In the genomic region with DNA sequence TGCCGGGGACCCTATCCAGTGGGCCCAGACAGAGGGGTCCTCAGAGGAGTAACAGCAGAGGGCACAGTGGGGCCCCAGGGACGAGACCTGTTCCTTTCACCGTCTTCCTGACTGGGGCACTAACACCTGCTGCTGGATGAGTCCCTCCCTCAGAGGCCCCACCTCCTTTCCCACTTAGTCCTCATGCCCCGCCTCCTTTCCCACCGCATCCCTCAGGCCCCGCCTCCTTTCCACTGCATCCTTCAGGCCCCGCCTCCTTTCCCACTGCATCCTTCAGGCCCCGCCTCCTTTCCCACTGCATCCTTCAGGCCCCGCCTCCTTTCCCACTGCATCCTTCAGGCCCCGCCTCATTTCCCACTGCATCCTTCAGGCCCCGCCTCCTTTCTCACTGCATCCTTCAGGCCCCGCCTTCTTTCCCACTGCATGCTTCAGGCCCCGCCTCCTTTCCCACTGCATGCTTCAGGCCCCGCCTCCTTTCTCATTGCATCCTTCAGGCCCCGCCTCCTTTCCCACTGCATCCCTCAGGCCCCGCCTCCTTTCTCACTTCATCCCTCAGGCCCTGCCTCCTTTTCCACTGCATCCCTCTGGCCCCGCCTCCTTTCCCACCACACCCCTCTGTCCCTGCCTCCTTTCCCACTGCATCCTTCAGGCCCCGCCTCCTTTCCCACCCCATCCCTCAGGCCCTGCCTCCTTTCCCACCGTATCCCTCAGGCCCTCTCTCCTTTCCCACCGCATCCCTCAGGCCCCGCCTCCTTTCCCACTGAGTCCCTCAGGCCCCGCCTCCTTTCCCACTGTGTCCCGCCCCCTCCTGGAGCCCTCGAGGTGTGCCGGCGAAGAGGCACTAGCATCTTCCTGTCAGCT, we compare ENCODE assay signal across 17 cellular contexts. TPM values are rescaled to one million over a fixed set of nuclear protein-coding genes. Genes with fewer than 3 reads are reported as not detected.
DNase-seq lines count a peak whose midpoint lies in the region; ATAC-seq and TF ChIP-seq lines count a peak whose summit lies in the region.
"Had no signal": no experiment of that assay in that cellular context is flagged by ENCODE, and none has a peak within 500 bp of the region (broad histone marks: within the 10 kb centered on the region; RNA-seq: fewer than 3 reads in every experiment).

No MANE protein-coding gene starts in this region.

- H3K4me3 ChIP-seq in trophoblast cell (ENCODE audit: low read depth, low read length), result no peak overlapping the region
- H3K4me3 ChIP-seq in BE2C (ENCODE audit: low read depth, low read length), result no peak overlapping the region
- H3K4me3 ChIP-seq in breast epithelium, result no peak overlapping the region
- H3K4me3 ChIP-seq: cardiac muscle cell, spleen, stomach had no signal

- H3K27ac ChIP-seq in trophoblast cell (ENCODE audit: low read depth, low read length), result no peak overlapping the region
- H3K27ac ChIP-seq in breast epithelium, result no peak overlapping the region
- H3K27ac ChIP-seq: cardiac muscle cell, stomach had no signal

- no peak overlapping the region for H4K12ac ChIP-seq in trophoblast cell (ENCODE audit: low read depth, low read length)

- no peak overlapping the region for H2BK12ac ChIP-seq in trophoblast cell (ENCODE audit: low read length)

- no peak for TF ChIP-seq POLR2A in breast epithelium (IDR thresholded peaks at IDR 0.05)

- H2AK5ac ChIP-seq in trophoblast cell (ENCODE audit: low read length), result no peak overlapping the region

- H2AFZ ChIP-seq in trophoblast cell (ENCODE audit: insufficient read depth, low read length, poor library complexity), result no peak overlapping the region

- H3K4me1 ChIP-seq in trophoblast cell (ENCODE audit: control insufficient read depth in 1 of 2, insufficient read depth in 2 of 2, low read length in 2 of 2) (peaks cover 9 to 19% of the 10 kb centered on the region in 2 experiments), BE2C (peaks cover 31% of the 10 kb centered on the region), breast epithelium (peaks cover 3 to 7% of the 10 kb centered on the region in 2 donors)

- H3K9me3 Mint-ChIP-seq in activated naive CD4-positive, alpha-beta T cell treated with anti-CD3 and anti-CD28 coated beads for 36 hours, result peaks cover 7% of the 10 kb centered on the region
- peaks cover 9 to 11% of the 10 kb centered on the region in 2 donors for H3K9me3 Mint-ChIP-seq in activated naive CD4-positive, alpha-beta T cell treated with anti-CD3 and anti-CD28 coated beads, Interleukin-2, amount 50 U/mL, for 72 hours

- TF ChIP-seq CTCF in BE2C (IDR thresholded peaks at IDR 0.05; ENCODE audit: low read depth, low read length), result no peak
- no peak for TF ChIP-seq CTCF in breast epithelium (IDR thresholded peaks at IDR 0.05)
- TF ChIP-seq CTCF in GM20000 (IDR thresholded peaks at IDR 0.05; ENCODE audit: extremely low read depth, missing control alignments), result no peak

- H3K9ac ChIP-seq in trophoblast cell (ENCODE audit: low read length), result no peak overlapping the region

- H3K4me2 ChIP-seq in trophoblast cell (ENCODE audit: low read length), result no peak overlapping the region

- H3K4me3 Mint-ChIP-seq in activated naive CD4-positive, alpha-beta T cell treated with anti-CD3 and anti-CD28 coated beads for 36 hours, result no peak overlapping the region

- no peak overlapping the region for H3K14ac ChIP-seq in trophoblast cell (ENCODE audit: low read length)

- peaks cover 39% of the 10 kb centered on the region for H3K4me1 Mint-ChIP-seq in activated naive CD4-positive, alpha-beta T cell treated with anti-CD3 and anti-CD28 coated beads for 36 hours (ENCODE audit: low read depth)

- H3K36me3 Mint-ChIP-seq in activated naive CD4-positive, alpha-beta T cell treated with anti-CD3 and anti-CD28 coated beads for 36 hours (ENCODE audit: low read depth), result peaks cover 5% of the 10 kb centered on the region
- H3K36me3 Mint-ChIP-seq in activated naive CD4-positive, alpha-beta T cell treated with anti-CD3 and anti-CD28 coated beads, Interleukin-2, amount 50 U/mL, for 72 hours, result peaks cover 10 to 13% of the 10 kb centered on the region in 2 donors

- H3K79me1 ChIP-seq in trophoblast cell (ENCODE audit: low read length), result no peaks in the 10 kb centered on the region

- H3K27me3 ChIP-seq in trophoblast cell (ENCODE audit: insufficient read depth, low read length) (no peaks in the 10 kb centered on the region), BE2C (no peaks in the 10 kb centered on the region), breast epithelium (no peaks in the 10 kb centered on the region)
- H3K27me3 ChIP-seq: cardiac muscle cell, spleen, stomach had no signal

- peak overlapping the region; percentile 18 for H3K27ac Mint-ChIP-seq in activated naive CD4-positive, alpha-beta T cell treated with anti-CD3 and anti-CD28 coated beads for 36 hours
- H3K27ac Mint-ChIP-seq in activated naive CD4-positive, alpha-beta T cell treated with anti-CD3 and anti-CD28 coated beads, Interleukin-2, amount 50 U/mL, for 72 hours, result no peak overlapping the region

- H4K8ac ChIP-seq in trophoblast cell (ENCODE audit: low read depth, low read length), result no peak overlapping the region

- H3K4ac ChIP-seq in trophoblast cell (ENCODE audit: low read depth, low read length), result no peak overlapping the region

- peak; percentile 30 for DNase-seq in activated naive CD4-positive, alpha-beta T cell treated with anti-CD3 and anti-CD28 coated beads for 36 hours
- DNase-seq in activated naive CD4-positive, alpha-beta T cell treated with anti-CD3 and anti-CD28 coated beads, Interleukin-2, amount 50 U/mL, for 72 hours (ENCODE audit: low spot score in 2 of 2), result no peak
- DNase-seq in NAMALWA (ENCODE audit: low spot score) (peak; percentile 38), trophoblast cell (no peak), BE2C (no peak), breast epithelium (ENCODE audit: low spot score in 2 of 2) (no peak), GM20000 (ENCODE audit: low spot score) (no peak)
- DNase-seq in effector CD8-positive, alpha-beta T cell (lab: John Stamatoyannopoulos, UW), result peak; percentile 18
- DNase-seq: activated naive CD4-positive, alpha-beta T cell treated with anti-CD3 and anti-CD28 coated beads, Interleukin-2, amount 50 U/mL, for 16 hours; left colon; NCI-H146; NCI-H446 treated with DMSO at 0.1 percent for 48 hours; SHP77; spleen; stomach had no signal

- no CpG with 5 or more reads among the region's 26 CpGs for WGBS in trophoblast cell (ENCODE audit: extremely low coverage, insufficient coverage, insufficient read length)

- H4K91ac ChIP-seq in trophoblast cell (ENCODE audit: low read depth, low read length), result no peak overlapping the region

- CTCF ChIA-PET in activated naive CD4-positive, alpha-beta T cell treated with anti-CD3 and anti-CD28 coated beads for 36 hours (lab: Charles Lee), result no interaction called here

- H3K18ac ChIP-seq in trophoblast cell (ENCODE audit: low read length), result no peak overlapping the region

- intact Hi-C loops in activated naive CD4-positive, alpha-beta T cell treated with anti-CD3 and anti-CD28 coated beads for 36 hours (cut with micrococcal nuclease), result no loop called here
- intact Hi-C loops in breast epithelium (cut with DNase I; ENCODE audit: low total_unique reads), result no loop called here

- no peaks in the 10 kb centered on the region for H3K79me2 ChIP-seq in trophoblast cell (ENCODE audit: control insufficient read depth, insufficient read depth, low read length, poor library complexity)

- H3K23ac ChIP-seq in trophoblast cell (ENCODE audit: low read length), result peak overlapping the region; percentile 11

- peaks cover 12 to 19% of the 10 kb centered on the region in 2 experiments for H3K36me3 ChIP-seq in trophoblast cell (ENCODE audit: control insufficient read depth in 1 of 2, insufficient read depth in 2 of 2, low read length in 2 of 2)
- H3K36me3 ChIP-seq in BE2C, result peaks cover 27% of the 10 kb centered on the region
- H3K36me3 ChIP-seq in breast epithelium, result no peaks in the 10 kb centered on the region

- no peak overlapping the region for H2BK120ac ChIP-seq in trophoblast cell (ENCODE audit: insufficient read depth, low read length, poor library complexity)

- no peaks in the 10 kb centered on the region for H3K27me3 Mint-ChIP-seq in activated naive CD4-positive, alpha-beta T cell treated with anti-CD3 and anti-CD28 coated beads for 36 hours (ENCODE audit: low read depth)
- H3K27me3 Mint-ChIP-seq: progenitor cell of endocrine pancreas had no signal

- H2BK5ac ChIP-seq in trophoblast cell (ENCODE audit: low read depth, low read length, poor library complexity), result no peak overlapping the region

- no peak for ATAC-seq in activated naive CD4-positive, alpha-beta T cell treated with anti-CD3 and anti-CD28 coated beads, Interleukin-2, amount 50 U/mL, for 72 hours
- ATAC-seq: left colon had no signal

- peaks cover 9% of the 10 kb centered on the region for H3K9me3 ChIP-seq in trophoblast cell (ENCODE audit: insufficient read depth, low read depth, low read length)
- H3K9me3 ChIP-seq in BE2C, result no peaks in the 10 kb centered on the region
- H3K9me3 ChIP-seq in breast epithelium, result no peaks in the 10 kb centered on the region
- H3K9me3 ChIP-seq: spleen, stomach had no signal

RNA-seq across cellular contexts. Expression of a gene that starts 6.7 kb away (rescaled TPM):
- 10 to 100 TPM; 56.8 to 59.6 TPM for total RNA-seq in activated naive CD4-positive, alpha-beta T cell treated with anti-CD3 and anti-CD28 coated beads for 36 hours
- total RNA-seq in activated naive CD4-positive, alpha-beta T cell treated with anti-CD3 and anti-CD28 coated beads, Interleukin-2, amount 50 U/mL, for 72 hours, result 10 to 100 TPM; 38.5 to 61.6 TPM
- polyA plus RNA-seq in trophoblast cell (2013), result 27.5 and 28.8 TPM in 2 replicates
- 132 TPM for polyA plus RNA-seq in BE2C (2012; ENCODE audit: insufficient read depth, insufficient read length, low read depth)
- 10 to 100 TPM; 23.5 to 61.2 (median 49.8) TPM for total RNA-seq in breast epithelium

RNA-seq across cellular contexts. Expression of a gene that starts 6.8 kb away (rescaled TPM):
- total RNA-seq in activated naive CD4-positive, alpha-beta T cell treated with anti-CD3 and anti-CD28 coated beads for 36 hours, result 100 to 1,000 TPM; 162 to 164 TPM
- 100 to 1,000 TPM; 115 to 140 TPM for total RNA-seq in activated naive CD4-positive, alpha-beta T cell treated with anti-CD3 and anti-CD28 coated beads, Interleukin-2, amount 50 U/mL, for 72 hours
- polyA plus RNA-seq in trophoblast cell (2013), result 193 and 208 TPM in 2 replicates
- 1,058 TPM for polyA plus RNA-seq in BE2C (2012; ENCODE audit: insufficient read depth, insufficient read length, low read depth)
- 100 to 1,000 TPM in 2 of 3 donors, 10 to 100 TPM in 1; 95.1 to 188 (median 125) TPM for total RNA-seq in breast epithelium

RNA-seq across cellular contexts. Expression of a gene that starts 24.8 kb away (rescaled TPM):
- total RNA-seq in activated naive CD4-positive, alpha-beta T cell treated with anti-CD3 and anti-CD28 coated beads for 36 hours, result not detected
- total RNA-seq in activated naive CD4-positive, alpha-beta T cell treated with anti-CD3 and anti-CD28 coated beads, Interleukin-2, amount 50 U/mL, for 72 hours, result not detected
- 0.15 and 0.18 TPM in 2 replicates for polyA plus RNA-seq in trophoblast cell (2013)
- polyA plus RNA-seq in BE2C (2012; ENCODE audit: insufficient read depth, insufficient read length, low read depth), result 0.49 TPM
- total RNA-seq in breast epithelium, result under 1 TPM in 1 of 3 donors, not detected in 2; under 0.01 TPM
- total RNA-seq: cardiac muscle cell, progenitor cell of endocrine pancreas had no signal
- polyA plus RNA-seq: cardiac muscle cell, stomach had no signal

RNA-seq across cellular contexts. Expression of a gene that starts 27.3 kb away (rescaled TPM):
- not detected for total RNA-seq in activated naive CD4-positive, alpha-beta T cell treated with anti-CD3 and anti-CD28 coated beads for 36 hours
- under 1 TPM in 1 of 2 donors, not detected in 1; 0.25 TPM for total RNA-seq in activated naive CD4-positive, alpha-beta T cell treated with anti-CD3 and anti-CD28 coated beads, Interleukin-2, amount 50 U/mL, for 72 hours
- polyA plus RNA-seq in trophoblast cell (2013), result not detected in 2 replicates
- polyA plus RNA-seq in BE2C (2012; ENCODE audit: insufficient read depth, insufficient read length, low read depth), result not detected
- total RNA-seq in breast epithelium, result under 1 TPM in 2 of 3 donors, not detected in 1; 0.16 to 0.33 TPM
- total RNA-seq: left colon, stomach had no signal
- polyA plus RNA-seq: stomach had no signal

RNA-seq across cellular contexts. Expression of a gene that starts 53.2 kb away (rescaled TPM):
- not detected for total RNA-seq in activated naive CD4-positive, alpha-beta T cell treated with anti-CD3 and anti-CD28 coated beads for 36 hours
- not detected for total RNA-seq in activated naive CD4-positive, alpha-beta T cell treated with anti-CD3 and anti-CD28 coated beads, Interleukin-2, amount 50 U/mL, for 72 hours
- 0.03 TPM in 2 replicates for polyA plus RNA-seq in trophoblast cell (2013)
- polyA plus RNA-seq in BE2C (2012; ENCODE audit: insufficient read depth, insufficient read length, low read depth), result 0.17 TPM
- total RNA-seq in breast epithelium, result 1 to 10 TPM in 1 of 3 donors, not detected in 2; 1.8 TPM
- total RNA-seq: progenitor cell of endocrine pancreas had no signal

Comparison
In these comparisons a context has a peak if more than half of its experiments do, and no peak if none do; other contexts are left out.
1. DNase-seq: peak in activated naive CD4-positive, alpha-beta T cell treated with anti-CD3 and anti-CD28 coated beads for 36 hours (single experiment), NAMALWA (single experiment) and effector CD8-positive, alpha-beta T cell (single experiment); none in activated naive CD4-positive, alpha-beta T cell treated with anti-CD3 and anti-CD28 coated beads, Interleukin-2, amount 50 U/mL, for 72 hours (0 of 2), trophoblast cell (0 of 2), BE2C (single experiment), breast epithelium (0 of 2) and GM20000 (single experiment).